In genomic region chr11:126744699-126745098, GRCh38 we compare ENCODE assay signal across 39 cellular contexts.
"Had no signal": no experiment of that assay in that cellular context is flagged by ENCODE, and none has a peak within 500 bp of the region (broad histone marks: within the 10 kb centered on the region; RNA-seq: fewer than 3 reads in every experiment).

No MANE protein-coding gene starts in this region.

- H3K36me3 ChIP-seq: adrenal gland, brain microvascular endothelial cell, breast epithelium, cardiac muscle cell had no signal

- H3K27ac Mint-ChIP-seq: activated B cell treated with CpG ODN at 0.5 μM for 24 hours; activated CD4-positive, alpha-beta memory T cell treated with anti-CD3 and anti-CD28 coated beads for 36 hours; activated CD4-positive, alpha-beta T cell treated with anti-CD3 and anti-CD28 coated beads, Interleukin-2, amount 10 ng/mL, durations not matched to agents 24 days and 14 days; activated CD8-positive, alpha-beta T cell treated with anti-CD3 and anti-CD28 coated beads for 36 hours; activated naive CD4-positive, alpha-beta T cell treated with anti-CD3 and anti-CD28 coated beads for 36 hours; activated naive CD4-positive, alpha-beta T cell treated with anti-CD3 and anti-CD28 coated beads, Interleukin-2, amount 50 U/mL, for 72 hours; activated naive CD8-positive, alpha-beta T cell treated with anti-CD3 and anti-CD28 coated beads for 36 hours; activated T-cell treated with anti-CD3 and anti-CD28 coated beads, Interleukin-2, amount 50 U/mL, for 72 hours; activated T-helper 1 cell treated with anti-CD3 and anti-CD28 coated beads, Interleukin-12 subunit alpha, Interleukin-12 subunit beta, Interleukin-2, Interleukin-4 antibody, amounts not matched to agents 30 ng/mL and 10 ng/mL and 1 ng/mL, durations not matched to agents 14 hours and 24 hours and 36 hours; activated T-helper 17 cell treated with anti-CD3 and anti-CD28 coated beads, Interleukin-2, amount 50 U/mL, for 72 hours; T-helper 1 cell treated with Interleukin-12 subunit alpha and Interleukin-12 subunit beta and Interleukin-4 antibody, amounts not matched to agents 30 μg/mL and 1 μg/mL, for 36 hours; T-helper 2 cell treated with Interferon-gamma antibody and Interleukin-4, amounts not matched to agents 5 μg/mL and 100 μg/mL, for 36 hours had no signal

- H3K9me3 Mint-ChIP-seq: activated B cell treated with CpG ODN at 0.5 μM for 24 hours; activated CD4-positive, alpha-beta memory T cell treated with anti-CD3 and anti-CD28 coated beads for 36 hours; activated CD4-positive, alpha-beta T cell treated with anti-CD3 and anti-CD28 coated beads, Interleukin-2, amount 10 ng/mL, durations not matched to agents 24 days and 14 days; activated CD8-positive, alpha-beta T cell treated with anti-CD3 and anti-CD28 coated beads for 36 hours; activated naive CD4-positive, alpha-beta T cell treated with anti-CD3 and anti-CD28 coated beads for 36 hours; activated naive CD4-positive, alpha-beta T cell treated with anti-CD3 and anti-CD28 coated beads, Interleukin-2, amount 50 U/mL, for 72 hours; activated naive CD8-positive, alpha-beta T cell treated with anti-CD3 and anti-CD28 coated beads for 36 hours; activated T-cell treated with anti-CD3 and anti-CD28 coated beads, Interleukin-2, amount 50 U/mL, for 4 hours; activated T-helper 1 cell treated with anti-CD3 and anti-CD28 coated beads, Interleukin-12 subunit alpha, Interleukin-12 subunit beta, Interleukin-2, Interleukin-4 antibody, amounts not matched to agents 30 ng/mL and 10 ng/mL and 1 ng/mL, durations not matched to agents 14 hours and 24 hours and 36 hours; activated T-helper 17 cell treated with anti-CD3 and anti-CD28 coated beads, Interleukin-2, amount 50 U/mL, for 72 hours; T-helper 1 cell treated with Interleukin-12 subunit alpha and Interleukin-12 subunit beta and Interleukin-4 antibody, amounts not matched to agents 30 μg/mL and 1 μg/mL, for 36 hours; T-helper 2 cell treated with Interferon-gamma antibody and Interleukin-4, amounts not matched to agents 5 μg/mL and 100 μg/mL, for 36 hours had no signal

- H3K4me1 Mint-ChIP-seq: activated B cell treated with CpG ODN at 0.5 μM for 24 hours; activated CD4-positive, alpha-beta T cell treated with anti-CD3 and anti-CD28 coated beads, Interleukin-2, amount 10 ng/mL, durations not matched to agents 24 days and 14 days; activated naive CD8-positive, alpha-beta T cell treated with anti-CD3 and anti-CD28 coated beads for 36 hours; activated T-helper 17 cell treated with anti-CD3 and anti-CD28 coated beads, Interleukin-2, amount 50 U/mL, for 72 hours; central memory CD8-positive, alpha-beta T cell had no signal

- FAIRE-seq: astrocyte, TTC549 had no signal

- H3K4me3 ChIP-seq: adrenal gland, body of pancreas, breast epithelium, cardiac muscle cell had no signal

- H3K27me3 Mint-ChIP-seq: activated B cell treated with CpG ODN at 0.5 μM for 24 hours; activated CD4-positive, alpha-beta T cell treated with anti-CD3 and anti-CD28 coated beads, Interleukin-2, amount 10 ng/mL, durations not matched to agents 24 days and 14 days; activated CD8-positive, alpha-beta T cell treated with anti-CD3 and anti-CD28 coated beads for 36 hours; activated naive CD8-positive, alpha-beta T cell treated with anti-CD3 and anti-CD28 coated beads for 36 hours had no signal

- H3K4me3 Mint-ChIP-seq: activated B cell treated with CpG ODN at 0.5 μM for 24 hours; activated CD4-positive, alpha-beta memory T cell treated with anti-CD3 and anti-CD28 coated beads for 36 hours; activated CD4-positive, alpha-beta T cell treated with anti-CD3 and anti-CD28 coated beads, Interleukin-2, amount 10 ng/mL, durations not matched to agents 24 days and 14 days; activated CD8-positive, alpha-beta T cell treated with anti-CD3 and anti-CD28 coated beads for 36 hours; activated naive CD4-positive, alpha-beta T cell treated with anti-CD3 and anti-CD28 coated beads for 36 hours; activated naive CD8-positive, alpha-beta T cell treated with anti-CD3 and anti-CD28 coated beads for 36 hours; activated T-cell treated with anti-CD3 and anti-CD28 coated beads, Interleukin-2, amount 50 U/mL, for 4 hours; activated T-cell treated with anti-CD3 and anti-CD28 coated beads, Interleukin-2, amount 50 U/mL, for 72 hours; activated T-helper 1 cell treated with anti-CD3 and anti-CD28 coated beads, Interleukin-12 subunit alpha, Interleukin-12 subunit beta, Interleukin-2, Interleukin-4 antibody, amounts not matched to agents 30 ng/mL and 10 ng/mL and 1 ng/mL, durations not matched to agents 14 hours and 24 hours and 36 hours; activated T-helper 17 cell treated with anti-CD3 and anti-CD28 coated beads, Interleukin-2, amount 50 U/mL, for 72 hours; central memory CD8-positive, alpha-beta T cell; T-helper 1 cell treated with Interleukin-12 subunit alpha and Interleukin-12 subunit beta and Interleukin-4 antibody, amounts not matched to agents 30 μg/mL and 1 μg/mL, for 36 hours; T-helper 2 cell treated with Interferon-gamma antibody and Interleukin-4, amounts not matched to agents 5 μg/mL and 100 μg/mL, for 36 hours had no signal

- ATAC-seq: activated CD8-positive, alpha-beta T cell treated with anti-CD3 and anti-CD28 coated beads for 36 hours; activated naive CD4-positive, alpha-beta T cell treated with anti-CD3 and anti-CD28 coated beads, Interleukin-2, amount 50 U/mL, for 72 hours; activated T-cell treated with anti-CD3 and anti-CD28 coated beads, Interleukin-2, amount 50 U/mL, for 4 hours; activated T-cell treated with anti-CD3 and anti-CD28 coated beads, Interleukin-2, amount 50 U/mL, for 72 hours; activated T-helper 17 cell treated with anti-CD3 and anti-CD28 coated beads, Interleukin-2, amount 50 U/mL, for 72 hours; body of pancreas had no signal

- H3K27me3 ChIP-seq: adrenal gland, brain microvascular endothelial cell, breast epithelium, cardiac muscle cell had no signal

- H3K36me3 Mint-ChIP-seq: activated CD4-positive, alpha-beta memory T cell treated with anti-CD3 and anti-CD28 coated beads for 36 hours; activated naive CD4-positive, alpha-beta T cell treated with anti-CD3 and anti-CD28 coated beads, Interleukin-2, amount 50 U/mL, for 72 hours; activated naive CD8-positive, alpha-beta T cell treated with anti-CD3 and anti-CD28 coated beads for 36 hours had no signal

- DNase-seq: activated B cell treated with CpG ODN at 0.5 μM for 24 hours; activated CD4-positive, alpha-beta memory T cell treated with anti-CD3 and anti-CD28 coated beads for 36 hours; activated CD4-positive, alpha-beta T cell treated with anti-CD3 and anti-CD28 coated beads for 4 hours; activated CD4-positive, alpha-beta T cell treated with anti-CD3 and anti-CD28 coated beads, Interleukin-2, amount 10 ng/mL, durations not matched to agents 24 days and 14 days; activated CD4-positive, alpha-beta T cell treated with anti-CD3 and anti-CD28 coated beads, Interleukin-2, amount 50 U/mL, for 1 hour; activated CD4-positive, alpha-beta T cell treated with anti-CD3 and anti-CD28 coated beads, Interleukin-2, amount 50 U/mL, for 4 hours; activated CD4-positive, CD25-positive, alpha-beta regulatory T cell treated with anti-CD3 and anti-CD28 coated beads, Interleukin-2, amount 50 U/mL, for 72 hours; activated CD8-positive, alpha-beta memory T cell treated with anti-CD3 and anti-CD28 coated beads, Interleukin-2, amount 50 U/mL, for 4 hours; activated CD8-positive, alpha-beta T cell treated with anti-CD3 and anti-CD28 coated beads for 36 hours; activated effector memory CD4-positive, alpha-beta T cell treated with anti-CD3 and anti-CD28 coated beads, Interleukin-2, amount 50 U/mL, for 16 hours; activated gamma-delta T cell treated with Interleukin-2 at 50 U/mL for 16 hours; activated naive CD4-positive, alpha-beta T cell; activated naive CD4-positive, alpha-beta T cell treated with anti-CD3 and anti-CD28 coated beads for 36 hours; activated naive CD4-positive, alpha-beta T cell treated with anti-CD3 and anti-CD28 coated beads, Interleukin-2, amount 50 U/mL, for 16 hours; activated naive CD8-positive, alpha-beta T cell treated with anti-CD3 and anti-CD28 coated beads for 36 hours; activated T-cell treated with anti-CD3 and anti-CD28 coated beads for 4 hours; activated T-cell treated with anti-CD3 and anti-CD28 coated beads, Interleukin-2, amount 50 U/mL, for 1 hour; activated T-cell treated with anti-CD3 and anti-CD28 coated beads, Interleukin-2, amount 50 U/mL, for 4 hours; activated T-cell treated with anti-CD3 and anti-CD28 coated beads, Interleukin-2, amount 50 U/mL, for 72 hours; adrenal gland; amniotic stem cell; aorta; body of pancreas; brain microvascular endothelial cell; caudate nucleus; cerebellar nuclear complex; T-helper 1 cell; T-helper 2 cell; T-helper 9 cell had no signal
